ENCODE assay signal across 9 cellular contexts in the genomic region with DNA sequence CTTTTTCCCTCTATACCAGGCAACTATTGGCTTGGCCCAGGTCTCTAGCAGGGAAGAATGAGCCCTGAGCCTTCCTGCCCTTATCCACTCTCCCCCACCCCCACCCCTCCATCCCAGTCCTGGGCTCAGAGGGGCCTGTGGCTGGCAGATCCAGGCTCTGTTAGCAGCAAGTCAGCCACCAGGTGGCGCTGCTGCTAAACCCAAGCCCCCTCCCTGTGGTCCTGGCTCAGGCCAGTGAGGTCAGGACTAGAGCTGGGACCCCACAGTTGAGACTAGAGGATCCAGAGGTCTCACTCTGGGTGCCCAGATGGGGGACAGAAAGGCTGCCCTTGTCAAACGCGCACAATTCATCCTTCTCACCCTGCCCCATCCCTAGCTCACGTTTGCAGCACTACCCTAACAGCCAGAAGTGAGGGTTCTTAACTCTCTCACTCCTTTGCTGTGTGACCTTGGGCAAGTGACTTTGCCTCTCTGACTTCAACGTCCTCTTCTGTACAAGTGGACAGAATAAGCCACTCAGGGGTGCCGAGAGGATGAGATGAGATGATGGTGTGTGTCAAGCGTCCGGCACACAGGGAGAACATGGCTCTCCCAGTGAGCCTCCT. TPM values are rescaled to one million over a fixed set of nuclear protein-coding genes. Genes with fewer than 3 reads are reported as not detected.
A peak's percentile ranks its signal among the peaks of the same experiment; 100 is the strongest.
DNase-seq lines count a peak whose midpoint lies in the region; ATAC-seq and TF ChIP-seq lines count a peak whose summit lies in the region.
"Had no signal": no experiment of that assay in that cellular context is flagged by ENCODE, and none has a peak within 500 bp of the region (broad histone marks: within the 10 kb centered on the region; RNA-seq: fewer than 3 reads in every experiment).

No MANE protein-coding gene starts in this region.

- peak; percentile 34 for TF ChIP-seq CTCF in CD8-positive, alpha-beta T cell (IDR thresholded peaks at IDR 0.05)
- TF ChIP-seq CTCF in PC-3 (conservative IDR thresholded peaks at IDR 0.05; ENCODE audit: low read depth, low read length) (peak; percentile 96), glutamatergic neuron (IDR thresholded peaks at IDR 0.05; ENCODE audit: partially characterized antibody, unreplicated experiment) (peak; percentile 95)

- no peaks in the 10 kb centered on the region for H3K4me1 Mint-ChIP-seq in CD8-positive, alpha-beta T cell (ENCODE audit: low read depth)
- no peaks in the 10 kb centered on the region for H3K4me1 Mint-ChIP-seq in activated naive CD4-positive, alpha-beta T cell treated with anti-CD3 and anti-CD28 coated beads for 36 hours (ENCODE audit: low read depth)
- H3K4me1 Mint-ChIP-seq in glutamatergic neuron (ENCODE audit: low read depth, unreplicated experiment) = no peaks in the 10 kb centered on the region

- CTCF ChIA-PET in CD8-positive, alpha-beta T cell (lab: Charles Lee) = interaction anchor here (0.7 to 1.8 kb wide), 4 partner anchors 18 to 391 kb away, joined by 3 to 6 read pairs (median 4); no protein-coding TSS in a partner anchor
- CTCF ChIA-PET in PC-3 (lab: Charles Lee) = interaction anchor here (0.8 to 1.4 kb wide), 3 partner anchors 24 to 187 kb away, joined by 3 to 4 read pairs (median 4); no protein-coding TSS in a partner anchor
- CTCF ChIA-PET in activated naive CD4-positive, alpha-beta T cell treated with anti-CD3 and anti-CD28 coated beads for 36 hours (lab: Charles Lee) = interaction anchor here (0.5 to 4.9 kb wide), 7 partner anchors 11 to 159 kb away, joined by 3 to 39 read pairs (median 5); no protein-coding TSS in a partner anchor

- BruUV-seq in PC-3 (replicated peaks; lab: Mats Ljungman, UMichigan) = no TSS peak

- H3K27me3 Mint-ChIP-seq in CD8-positive, alpha-beta T cell (ENCODE audit: low read depth) = peaks cover 15% of the 10 kb centered on the region
- H3K27me3 Mint-ChIP-seq in activated naive CD4-positive, alpha-beta T cell treated with anti-CD3 and anti-CD28 coated beads for 36 hours (ENCODE audit: low read depth) = peaks cover 15% of the 10 kb centered on the region
- H3K27me3 Mint-ChIP-seq in glutamatergic neuron (ENCODE audit: unreplicated experiment) = peaks cover 2% of the 10 kb centered on the region

- no peak for ATAC-seq in CD8-positive, alpha-beta T cell
- ATAC-seq in GM21576 (IDR thresholded peaks at IDR 0.05; ENCODE audit: unreplicated experiment) (peak; percentile 67), PC-3 (peak; percentile 95), GM21528 (IDR thresholded peaks at IDR 0.05; ENCODE audit: low FRiP score, unreplicated experiment) (no peak)

- H3K9ac ChIP-seq in PC-3 (ENCODE audit: low read length) = no peak overlapping the region

- DNase-seq in CD8-positive, alpha-beta T cell = peak; percentile 3 to 52 (median 38)
- DNase-seq in PC-3 = peak; percentile 77
- peak; percentile 70 for DNase-seq in activated naive CD4-positive, alpha-beta T cell treated with anti-CD3 and anti-CD28 coated beads for 36 hours
- DNase-seq in glutamatergic neuron = peak; percentile 89
- peak; percentile 35 to 97 (median 79) for DNase-seq in posterior cingulate gyrus
- no peak for DNase-seq in OCI-M2 (lab: John Stamatoyannopoulos, UW; ENCODE audit: unreplicated experiment)

- POLR2A ChIA-PET in CD8-positive, alpha-beta T cell (lab: Charles Lee) = no interaction called here
- POLR2A ChIA-PET in PC-3 (lab: Charles Lee; ENCODE audit: unreplicated experiment) = no interaction called here

- H3K4me3 Mint-ChIP-seq in CD8-positive, alpha-beta T cell = no peak overlapping the region
- H3K4me3 Mint-ChIP-seq in activated naive CD4-positive, alpha-beta T cell treated with anti-CD3 and anti-CD28 coated beads for 36 hours = no peak overlapping the region
- no peak overlapping the region for H3K4me3 Mint-ChIP-seq in glutamatergic neuron (ENCODE audit: unreplicated experiment)

- intact Hi-C loops in CD8-positive, alpha-beta T cell (cut with DNase I, micrococcal nuclease) = loop anchor here in 1 of 2 experiments (2.0 kb wide), 1 partner anchor 389 kb away; no protein-coding TSS in a partner anchor
- intact Hi-C loops in PC-3 (cut with micrococcal nuclease) = no loop called here
- intact Hi-C loops in activated naive CD4-positive, alpha-beta T cell treated with anti-CD3 and anti-CD28 coated beads for 36 hours (cut with micrococcal nuclease) = loop anchor here (1.0 to 10.0 kb wide), 4 partner anchors 37 to 709 kb away; no protein-coding TSS in a partner anchor
- intact Hi-C loops in posterior cingulate gyrus (cut with DNase I) = loop anchor here (1.0 to 5.0 kb wide), 4 partner anchors 37 to 188 kb away; no protein-coding TSS in a partner anchor

- no peaks in the 10 kb centered on the region for H3K9me3 ChIP-seq in CD8-positive, alpha-beta T cell (ENCODE audit: low read length)
- H3K9me3 ChIP-seq in PC-3 (ENCODE audit: low read length) = no peaks in the 10 kb centered on the region

- no peaks in the 10 kb centered on the region for H3K36me3 Mint-ChIP-seq in CD8-positive, alpha-beta T cell
- no peaks in the 10 kb centered on the region for H3K36me3 Mint-ChIP-seq in activated naive CD4-positive, alpha-beta T cell treated with anti-CD3 and anti-CD28 coated beads for 36 hours (ENCODE audit: low read depth)
- H3K36me3 Mint-ChIP-seq in glutamatergic neuron (ENCODE audit: unreplicated experiment) = no peaks in the 10 kb centered on the region

- H3K4me1 ChIP-seq in CD8-positive, alpha-beta T cell (ENCODE audit: insufficient read depth, low read length) = no peaks in the 10 kb centered on the region
- H3K4me1 ChIP-seq in PC-3 (ENCODE audit: insufficient read depth, low read length) = no peaks in the 10 kb centered on the region

- no peak overlapping the region for H2AFZ ChIP-seq in PC-3 (ENCODE audit: low read length)

- no peak overlapping the region for H3K27ac Mint-ChIP-seq in CD8-positive, alpha-beta T cell
- no peak overlapping the region for H3K27ac Mint-ChIP-seq in activated naive CD4-positive, alpha-beta T cell treated with anti-CD3 and anti-CD28 coated beads for 36 hours
- H3K27ac Mint-ChIP-seq in glutamatergic neuron (ENCODE audit: unreplicated experiment) = no peak overlapping the region

- no peak overlapping the region for H3K4me3 ChIP-seq in CD8-positive, alpha-beta T cell (ENCODE audit: low read depth, low read length)
- H3K4me3 ChIP-seq in PC-3 (ENCODE audit: low read length) = no peak overlapping the region
- H3K4me3 ChIP-seq: SK-N-MC had no signal

- H3K9me2 ChIP-seq in PC-3 (replicated peaks; ENCODE audit: low read length) = no peaks in the 10 kb centered on the region

- H4K20me1 ChIP-seq in PC-3 (ENCODE audit: low read length) = no peaks in the 10 kb centered on the region

- H3K9me3 Mint-ChIP-seq in CD8-positive, alpha-beta T cell = no peaks in the 10 kb centered on the region
- peaks cover 2% of the 10 kb centered on the region for H3K9me3 Mint-ChIP-seq in activated naive CD4-positive, alpha-beta T cell treated with anti-CD3 and anti-CD28 coated beads for 36 hours
- H3K9me3 Mint-ChIP-seq in glutamatergic neuron (ENCODE audit: unreplicated experiment) = peaks cover under 1% of the 10 kb centered on the region

- H3F3A ChIP-seq in PC-3 (ENCODE audit: low read length, unreplicated experiment) = no peaks in the 10 kb centered on the region

- H3K79me2 ChIP-seq in PC-3 (ENCODE audit: low read length) = no peaks in the 10 kb centered on the region

- H3K27ac ChIP-seq in CD8-positive, alpha-beta T cell (ENCODE audit: low read depth, low read length) = no peak overlapping the region
- no peak overlapping the region for H3K27ac ChIP-seq in PC-3 (ENCODE audit: low read length)
- H3K27ac ChIP-seq: SK-N-MC had no signal

- no peaks in the 10 kb centered on the region for H3K27me3 ChIP-seq in CD8-positive, alpha-beta T cell (ENCODE audit: insufficient read depth, low read length)
- 0 out of 2 replicates have a peak, but pooled peaks cover 13% of the 10 kb centered on the region for H3K27me3 ChIP-seq in PC-3 (ENCODE audit: low read length)

- H3K4me2 ChIP-seq in PC-3 (ENCODE audit: low read length) = no peak overlapping the region

- no peaks in the 10 kb centered on the region for H3K36me3 ChIP-seq in CD8-positive, alpha-beta T cell (ENCODE audit: insufficient read depth, low read length)
- H3K36me3 ChIP-seq in PC-3 (ENCODE audit: low read depth, low read length) = no peaks in the 10 kb centered on the region

RNA-seq across cellular contexts. Expression of gene SLC6A1, which starts 46.8 kb away (rescaled TPM):
- not detected for total RNA-seq in CD8-positive, alpha-beta T cell
- total RNA-seq in PC-3 (2014; rRNA removed) (not detected in 2 replicates), glutamatergic neuron (ENCODE audit: unreplicated experiment) (0.15 TPM)
- total RNA-seq in activated naive CD4-positive, alpha-beta T cell treated with anti-CD3 and anti-CD28 coated beads for 36 hours = not detected

Comparison
In these comparisons a context has a peak if more than half of its experiments do, and no peak if none do; other contexts are left out.
1. ATAC-seq: peak in GM21576 (single experiment) and PC-3 (single experiment); none in CD8-positive, alpha-beta T cell (single experiment) and GM21528 (single experiment).
2. CTCF ChIP-seq: peak in every context shown above with its lines; median percentile 96 in PC-3; 95 in glutamatergic neuron; 34 in CD8-positive, alpha-beta T cell.